In the genomic region with DNA sequence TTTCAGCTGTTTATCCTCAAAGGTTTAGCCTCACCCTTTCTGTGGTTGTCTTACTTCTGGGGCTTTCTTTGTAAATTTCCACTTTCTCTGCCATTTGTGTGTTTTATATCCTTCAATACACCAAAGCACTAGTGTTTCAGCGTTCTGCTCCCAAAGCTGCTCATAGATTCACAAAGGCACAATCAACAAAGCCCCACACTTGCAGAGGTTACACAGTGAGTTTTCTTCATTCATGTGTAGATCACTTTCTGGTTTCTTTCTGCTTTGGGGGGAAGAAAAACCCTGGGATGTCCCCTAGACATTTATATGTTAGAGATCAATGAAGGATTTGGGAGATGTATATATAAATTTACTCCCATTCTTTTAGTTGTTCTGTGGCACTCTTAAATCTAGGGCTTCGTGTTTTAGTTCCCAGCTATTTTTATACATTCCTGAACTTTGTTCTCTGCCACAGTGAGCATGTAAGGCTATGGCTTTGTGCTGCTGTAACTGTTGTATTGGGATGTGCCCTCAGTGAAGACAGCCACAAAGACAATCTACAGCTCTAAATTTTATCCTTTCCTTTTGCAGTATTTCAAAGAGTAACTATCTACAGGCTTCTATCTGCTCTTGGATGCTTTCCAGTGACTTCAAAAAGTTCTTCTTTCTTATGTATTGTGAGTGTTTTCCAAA, we compare ENCODE assay signal across 24 cellular contexts.
"Had no signal": no experiment of that assay in that cellular context is flagged by ENCODE, and none has a peak within 500 bp of the region (broad histone marks: within the 10 kb centered on the region; RNA-seq: fewer than 3 reads in every experiment).

No MANE protein-coding gene starts in this region.

- H3K27ac ChIP-seq: esophagus muscularis mucosa, lower lobe of right lung, neutrophil, ovary, prostate gland, spleen, testis, uterus had no signal

- H3K9me3 ChIP-seq: esophagus muscularis mucosa, lower lobe of right lung, neutrophil, ovary, prostate gland, testis, uterus had no signal

- DNase-seq: activated CD4-positive, alpha-beta memory T cell treated with anti-CD3 and anti-CD28 coated beads, Interleukin-2, amount 10 ng/mL, durations not matched to agents 7 days and 5 days; activated CD4-positive, alpha-beta T cell treated with anti-CD3 and anti-CD28 coated beads for 48 hours; activated effector memory CD4-positive, alpha-beta T cell treated with anti-CD3 and anti-CD28 coated beads, Interleukin-2, amount 50 U/mL, for 16 hours; activated naive CD4-positive, alpha-beta T cell treated with anti-CD3 and anti-CD28 coated beads, Interleukin-2, amount 10 ng/mL, durations not matched to agents 7 days and 5 days; activated T-cell treated with anti-CD3 and anti-CD28 coated beads, Interleukin-2, amount 50 U/mL, for 72 hours; amygdala; cerebellar nuclear complex; cortex of kidney; effector CD8-positive, alpha-beta T cell; hypothalamus; immature natural killer cell; lower lobe of right lung; naive thymus-derived CD4-positive, alpha-beta T cell; ovary; spleen; stimulated activated CD4-positive, alpha-beta T cell treated with anti-CD3 and anti-CD28 coated beads, Interleukin-4, amount 100 ng/mL, for 1 hour; stimulated activated naive CD4-positive, alpha-beta T cell; T1000; testis; trophoblast cell; uterus had no signal

- H3K4me3 ChIP-seq: esophagus muscularis mucosa, lower lobe of right lung, ovary, prostate gland, spleen, testis, uterus had no signal

- H3K4me1 ChIP-seq: esophagus muscularis mucosa, lower lobe of right lung, prostate gland, spleen, testis, uterus had no signal

- H3K27me3 ChIP-seq: esophagus muscularis mucosa, neutrophil, ovary, spleen, testis, uterus had no signal

- H3K36me3 ChIP-seq: esophagus muscularis mucosa, lower lobe of right lung, neutrophil, ovary, prostate gland, spleen, uterus had no signal
